Comparison of ENCODE assay signal across 18 cellular contexts in genomic region chr3:13067778-13068177, GRCh38.
"Had no signal": no experiment of that assay in that cellular context is flagged by ENCODE, and none has a peak within 500 bp of the region (broad histone marks: within the 10 kb centered on the region; RNA-seq: fewer than 3 reads in every experiment).

No MANE protein-coding gene starts in this region.

- H3K4me3 Mint-ChIP-seq: activated T-cell treated with anti-CD3 and anti-CD28 coated beads, Interleukin-2, amount 50 U/mL, for 24 hours; effector memory CD8-positive, alpha-beta T cell had no signal

- H3K4me3 ChIP-seq: pancreas, SJCRH30, tibial artery, uterus had no signal

- H3K27ac Mint-ChIP-seq: activated T-cell treated with anti-CD3 and anti-CD28 coated beads, Interleukin-2, amount 50 U/mL, for 24 hours had no signal

- H3K27me3 Mint-ChIP-seq: effector memory CD8-positive, alpha-beta T cell had no signal

- H3K36me3 ChIP-seq: pancreas, SJCRH30, tibial artery, uterus had no signal

- H3K4me1 ChIP-seq: foreskin keratinocyte, pancreas, SJCRH30, uterus had no signal

- H3K9me3 Mint-ChIP-seq: activated T-cell treated with anti-CD3 and anti-CD28 coated beads, Interleukin-2, amount 50 U/mL, for 24 hours; effector memory CD8-positive, alpha-beta T cell had no signal

- DNase-seq: activated CD4-positive, alpha-beta T cell treated with anti-CD3 and anti-CD28 coated beads for 4 hours; activated effector memory CD4-positive, alpha-beta T cell treated with Interleukin-2 at 50 U/mL for 16 hours; activated T-cell treated with anti-CD3 and anti-CD28 coated beads, Interleukin-2, amount 50 U/mL, for 24 hours; aorta; cerebellar nuclear complex; dermis blood vessel endothelial cell; effector memory CD8-positive, alpha-beta T cell; foreskin keratinocyte; glutamatergic neuron; kidney glomerular epithelial cell; mesendoderm; pancreas; SJCRH30; stimulated activated CD4-positive, alpha-beta T cell treated with anti-CD3 and anti-CD28 coated beads, Interleukin-2, amount 100 ng/mL, for 24 hours; T1000; tibial artery; uterus had no signal

- H3K27me3 ChIP-seq: pancreas, tibial artery had no signal

- ATAC-seq: effector memory CD8-positive, alpha-beta T cell; foreskin keratinocyte; pancreas had no signal

- H3K9me3 ChIP-seq: pancreas, SJCRH30, tibial artery, uterus had no signal

- H3K27ac ChIP-seq: foreskin keratinocyte, pancreas, SJCRH30, uterus, VCaP had no signal
